ENCODE assay signal across 1 cellular context in the genomic region with DNA sequence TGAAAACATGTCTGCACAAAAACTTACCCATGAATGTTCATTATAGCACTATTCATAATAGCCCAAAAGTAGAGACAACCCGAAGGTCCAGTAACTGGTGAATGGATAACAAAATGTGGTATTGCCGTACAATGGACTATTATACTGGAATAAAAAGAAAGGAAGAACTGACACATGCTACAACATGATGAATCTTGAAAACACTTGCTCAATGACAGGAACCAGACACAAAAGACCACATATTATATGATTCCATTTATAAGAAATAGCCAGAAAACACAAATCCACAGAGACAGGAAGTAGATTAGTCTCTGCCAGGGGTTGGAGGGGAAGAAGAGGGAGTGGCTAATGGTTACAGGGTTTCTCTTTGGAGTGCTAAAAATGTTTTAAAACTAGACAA.
TF ChIP-seq lines count a peak whose summit lies in the region.

No MANE protein-coding gene starts in this region.

TF ChIP-seq in SK-N-SH treated with all-trans-retinoic acid at 6 μM for 48 hours, 23 proteins besides CTCF, POLR2A, EP300 and RAD21 (continued from another document):
- TF ChIP-seq, protein P1, sequence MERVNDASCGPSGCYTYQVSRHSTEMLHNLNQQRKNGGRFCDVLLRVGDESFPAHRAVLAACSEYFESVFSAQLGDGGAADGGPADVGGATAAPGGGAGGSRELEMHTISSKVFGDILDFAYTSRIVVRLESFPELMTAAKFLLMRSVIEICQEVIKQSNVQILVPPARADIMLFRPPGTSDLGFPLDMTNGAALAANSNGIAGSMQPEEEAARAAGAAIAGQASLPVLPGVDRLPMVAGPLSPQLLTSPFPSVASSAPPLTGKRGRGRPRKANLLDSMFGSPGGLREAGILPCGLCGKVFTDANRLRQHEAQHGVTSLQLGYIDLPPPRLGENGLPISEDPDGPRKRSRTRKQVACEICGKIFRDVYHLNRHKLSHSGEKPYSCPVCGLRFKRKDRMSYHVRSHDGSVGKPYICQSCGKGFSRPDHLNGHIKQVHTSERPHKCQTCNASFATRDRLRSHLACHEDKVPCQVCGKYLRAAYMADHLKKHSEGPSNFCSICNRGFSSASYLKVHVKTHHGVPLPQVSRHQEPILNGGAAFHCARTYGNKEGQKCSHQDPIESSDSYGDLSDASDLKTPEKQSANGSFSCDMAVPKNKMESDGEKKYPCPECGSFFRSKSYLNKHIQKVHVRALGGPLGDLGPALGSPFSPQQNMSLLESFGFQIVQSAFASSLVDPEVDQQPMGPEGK (CRISPR knock-in tag; IDR thresholded peaks at IDR 0.05; ENCODE audit: borderline replicate concordance): no peak
- TF ChIP-seq ZNF565 (CRISPR knock-in tag; conservative IDR thresholded peaks at IDR 0.05; ENCODE audit: low read depth): no peak
- TF ChIP-seq, protein P2, sequence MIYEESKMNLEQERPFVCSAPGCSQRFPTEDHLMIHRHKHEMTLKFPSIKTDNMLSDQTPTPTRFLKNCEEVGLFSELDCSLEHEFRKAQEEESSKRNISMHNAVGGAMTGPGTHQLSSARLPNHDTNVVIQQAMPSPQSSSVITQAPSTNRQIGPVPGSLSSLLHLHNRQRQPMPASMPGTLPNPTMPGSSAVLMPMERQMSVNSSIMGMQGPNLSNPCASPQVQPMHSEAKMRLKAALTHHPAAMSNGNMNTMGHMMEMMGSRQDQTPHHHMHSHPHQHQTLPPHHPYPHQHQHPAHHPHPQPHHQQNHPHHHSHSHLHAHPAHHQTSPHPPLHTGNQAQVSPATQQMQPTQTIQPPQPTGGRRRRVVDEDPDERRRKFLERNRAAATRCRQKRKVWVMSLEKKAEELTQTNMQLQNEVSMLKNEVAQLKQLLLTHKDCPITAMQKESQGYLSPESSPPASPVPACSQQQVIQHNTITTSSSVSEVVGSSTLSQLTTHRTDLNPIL (CRISPR knock-in tag; IDR thresholded peaks at IDR 0.05; ENCODE audit: low read depth): no peak
- TF ChIP-seq BACH2 (CRISPR knock-in tag; IDR thresholded peaks at IDR 0.05; ENCODE audit: borderline replicate concordance): no peak
- TF ChIP-seq PPARA (CRISPR knock-in tag; IDR thresholded peaks at IDR 0.05; ENCODE audit: borderline replicate concordance): no peak
- TF ChIP-seq ZNF70 (CRISPR knock-in tag; IDR thresholded peaks at IDR 0.05): no peak
- no peak for TF ChIP-seq GLIS3 (CRISPR knock-in tag; IDR thresholded peaks at IDR 0.05)
- TF ChIP-seq, protein P3, sequence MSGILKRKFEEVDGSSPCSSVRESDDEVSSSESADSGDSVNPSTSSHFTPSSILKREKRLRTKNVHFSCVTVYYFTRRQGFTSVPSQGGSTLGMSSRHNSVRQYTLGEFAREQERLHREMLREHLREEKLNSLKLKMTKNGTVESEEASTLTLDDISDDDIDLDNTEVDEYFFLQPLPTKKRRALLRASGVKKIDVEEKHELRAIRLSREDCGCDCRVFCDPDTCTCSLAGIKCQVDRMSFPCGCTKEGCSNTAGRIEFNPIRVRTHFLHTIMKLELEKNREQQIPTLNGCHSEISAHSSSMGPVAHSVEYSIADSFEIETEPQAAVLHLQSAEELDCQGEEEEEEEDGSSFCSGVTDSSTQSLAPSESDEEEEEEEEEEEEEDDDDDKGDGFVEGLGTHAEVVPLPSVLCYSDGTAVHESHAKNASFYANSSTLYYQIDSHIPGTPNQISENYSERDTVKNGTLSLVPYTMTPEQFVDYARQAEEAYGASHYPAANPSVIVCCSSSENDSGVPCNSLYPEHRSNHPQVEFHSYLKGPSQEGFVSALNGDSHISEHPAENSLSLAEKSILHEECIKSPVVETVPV (CRISPR knock-in tag; IDR thresholded peaks at IDR 0.05): no peak
- TF ChIP-seq ZNF8 (CRISPR knock-in tag; IDR thresholded peaks at IDR 0.05): no peak
